8 cellular contexts compared by ENCODE assay signal in genomic region chr9:130825051-130825651, GRCh38. TPM values are rescaled to one million over a fixed set of nuclear protein-coding genes. Genes with fewer than 3 reads are reported as not detected.
DNase-seq lines count a peak whose midpoint lies in the region; ATAC-seq lines count a peak whose summit lies in the region.

No MANE protein-coding gene starts in this region.

- H3K4me1 Mint-ChIP-seq in activated CD4-positive, alpha-beta T cell treated with anti-CD3 and anti-CD28 coated beads for 36 hours: no peaks in the 10 kb centered on the region

- peaks cover 6% of the 10 kb centered on the region for H3K9me3 Mint-ChIP-seq in activated CD4-positive, alpha-beta T cell treated with anti-CD3 and anti-CD28 coated beads for 36 hours (ENCODE audit: low read depth)

- no peak for ATAC-seq in GM21423 (IDR thresholded peaks at IDR 0.05; ENCODE audit: unreplicated experiment)
- ATAC-seq in activated CD4-positive, alpha-beta T cell treated with anti-CD3 and anti-CD28 coated beads for 36 hours: no peak

- CTCF ChIA-PET in activated CD4-positive, alpha-beta T cell treated with anti-CD3 and anti-CD28 coated beads for 36 hours (lab: Charles Lee): interaction anchor here (0.8 kb wide), 1 partner anchor 40 kb away, joined by 5 read pairs; no protein-coding TSS in a partner anchor

- H3K27ac Mint-ChIP-seq in activated CD4-positive, alpha-beta T cell treated with anti-CD3 and anti-CD28 coated beads for 36 hours: no peak overlapping the region

- no peak overlapping the region for H3K4me3 Mint-ChIP-seq in activated CD4-positive, alpha-beta T cell treated with anti-CD3 and anti-CD28 coated beads for 36 hours

- DNase-seq in DMS79 (lab: John Stamatoyannopoulos, UW) (peak; percentile 10), NCI-H69 (lab: John Stamatoyannopoulos, UW) (peak; percentile 90), epidermal melanocyte (ENCODE audit: insufficient read length, low spot score) (peak; percentile 72), non-pigmented ciliary epithelial cell (ENCODE audit: low read depth) (peak; percentile 57), NCI-H774 (lab: John Stamatoyannopoulos, UW) (no peak), superior temporal gyrus (ENCODE audit: extremely low spot score) (no peak)
- no peak for DNase-seq in activated CD4-positive, alpha-beta T cell treated with anti-CD3 and anti-CD28 coated beads for 36 hours

- intact Hi-C loops in activated CD4-positive, alpha-beta T cell treated with anti-CD3 and anti-CD28 coated beads for 36 hours (cut with DNase I, micrococcal nuclease): no loop called here

- POLR2A ChIA-PET in activated CD4-positive, alpha-beta T cell treated with anti-CD3 and anti-CD28 coated beads for 36 hours (lab: Charles Lee): no interaction called here

- H3K27me3 Mint-ChIP-seq in activated CD4-positive, alpha-beta T cell treated with anti-CD3 and anti-CD28 coated beads for 36 hours: no peaks in the 10 kb centered on the region

- H3K36me3 Mint-ChIP-seq in activated CD4-positive, alpha-beta T cell treated with anti-CD3 and anti-CD28 coated beads for 36 hours (ENCODE audit: low read depth): peaks cover 8% of the 10 kb centered on the region

RNA-seq across cellular contexts. Expression of gene ABL1, which starts 9.9 kb away (rescaled TPM):
- total RNA-seq in activated CD4-positive, alpha-beta T cell treated with anti-CD3 and anti-CD28 coated beads for 36 hours: 10 to 100 TPM; 31.8 to 32.3 TPM

Comparison
In these comparisons a context has a peak if more than half of its experiments do, and no peak if none do; other contexts are left out.
1. DNase-seq: peak in DMS79 (single experiment), NCI-H69 (single experiment), epidermal melanocyte (single experiment) and non-pigmented ciliary epithelial cell (single experiment); none in NCI-H774 (single experiment), superior temporal gyrus (single experiment) and activated CD4-positive, alpha-beta T cell treated with anti-CD3 and anti-CD28 coated beads for 36 hours (single experiment).